ENCODE assay signal across 8 cellular contexts in the genomic region with DNA sequence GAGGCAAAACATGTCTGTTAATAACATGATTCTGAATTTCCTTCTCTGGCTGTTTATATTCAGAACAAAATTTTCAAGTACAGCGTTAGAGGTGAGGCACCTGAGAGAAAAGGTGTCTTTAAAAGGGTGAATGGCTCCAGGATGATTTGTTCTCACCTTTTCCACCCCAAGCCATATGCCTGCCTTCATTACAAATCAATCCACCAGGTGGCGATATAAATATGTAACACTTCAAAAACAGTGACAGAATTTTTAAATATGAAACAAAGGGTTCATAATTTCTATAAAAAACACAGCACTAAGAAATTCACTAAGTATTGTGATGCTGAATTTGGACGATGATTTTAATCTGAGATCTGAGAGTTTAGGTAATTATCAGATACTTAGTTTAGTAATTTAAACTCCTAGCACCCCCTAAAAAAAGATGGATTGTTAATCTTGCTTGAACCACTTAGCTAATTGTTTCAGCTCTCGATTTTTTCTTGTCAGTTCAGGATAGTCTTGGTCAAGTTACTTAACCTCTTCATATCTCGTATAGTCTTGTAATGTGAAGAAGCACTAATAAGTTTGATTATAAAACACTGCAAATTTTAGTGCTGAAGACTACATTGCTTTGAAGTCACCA.
DNase-seq lines count a peak whose midpoint lies in the region; ATAC-seq, FAIRE-seq and TF ChIP-seq lines count a peak whose summit lies in the region.

No MANE protein-coding gene starts in this region.

- WGBS in esophagus squamous epithelium, 2 donors = 12 to 14% methylated on average over 5 of the region's 5 CpGs

- H3K4me3 ChIP-seq in esophagus squamous epithelium = no peak overlapping the region

- H3K36me3 ChIP-seq in esophagus squamous epithelium = no peaks in the 10 kb centered on the region

- no peaks in the 10 kb centered on the region for H3K27me3 ChIP-seq in esophagus squamous epithelium

- FAIRE-seq in GM18507 (lab: Jason Lieb, UNC) = peak; percentile 18

- TF ChIP-seq POLR2A in esophagus squamous epithelium (IDR thresholded peaks at IDR 0.05) = no peak

- peak; percentile 73 for ATAC-seq in HG03342 (IDR thresholded peaks at IDR 0.05; ENCODE audit: unreplicated experiment)
- no peak for ATAC-seq in activated CD4-positive, CD25-positive, alpha-beta regulatory T cell treated with anti-CD3 and anti-CD28 coated beads, Interleukin-2, amount 50 U/mL, for 24 hours

- peak; percentile 25 to 46 (median 32) for TF ChIP-seq CTCF in esophagus squamous epithelium (IDR thresholded peaks at IDR 0.05)

- no peak overlapping the region for H3K27ac ChIP-seq in esophagus squamous epithelium

- intact Hi-C loops in esophagus squamous epithelium (cut with DNase I) = no loop called here

- DNase-seq in AML-193 (lab: John Stamatoyannopoulos, UW) = peak; percentile 37 to 49
- no peak for DNase-seq in GM18507 (ENCODE audit: extremely low spot score, insufficient read length, low read depth)
- peak; percentile 72 for DNase-seq in NCI-H82 (lab: John Stamatoyannopoulos, UW)
- no peak for DNase-seq in esophagus squamous epithelium (lab: John Stamatoyannopoulos, UW)
- peak; percentile 49 for DNase-seq in retina
- no peak for DNase-seq in GF-D8 (lab: John Stamatoyannopoulos, UW)

- H3K9me3 ChIP-seq in esophagus squamous epithelium = no peaks in the 10 kb centered on the region

- H3K4me1 ChIP-seq in esophagus squamous epithelium = no peaks in the 10 kb centered on the region

Comparison
In these comparisons a context has a peak if more than half of its experiments do, and no peak if none do; other contexts are left out.
1. DNase-seq: peak in AML-193 (2 of 2), NCI-H82 (single experiment) and retina (single experiment); none in GM18507 (single experiment), esophagus squamous epithelium (single experiment) and GF-D8 (single experiment).